Comparison of ENCODE assay signal across 1 cellular context in the genomic region with DNA sequence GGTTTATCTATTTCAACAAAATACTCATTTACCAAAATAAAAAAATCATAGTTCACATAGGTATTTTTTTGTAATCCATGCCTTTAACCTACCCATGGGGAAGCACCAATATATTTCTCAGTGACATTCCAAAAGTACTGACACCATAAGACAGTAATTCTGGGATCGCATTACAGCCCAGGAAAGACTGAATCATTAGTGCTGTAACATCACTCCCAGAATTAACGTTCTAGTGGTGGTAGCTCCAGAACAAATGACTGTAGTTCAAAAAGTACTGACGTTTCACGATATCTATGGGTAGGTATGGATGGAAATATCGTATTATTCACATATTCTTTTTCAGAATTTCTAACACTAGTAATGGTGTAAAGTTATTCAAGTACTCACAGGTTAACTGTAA.
TF ChIP-seq lines count a peak whose summit lies in the region.

No MANE protein-coding gene starts in this region.

TF ChIP-seq in SK-N-SH treated with all-trans-retinoic acid at 6 μM for 48 hours, 23 proteins besides CTCF, POLR2A, EP300 and RAD21 (continued from another document):
- TF ChIP-seq, protein P1, sequence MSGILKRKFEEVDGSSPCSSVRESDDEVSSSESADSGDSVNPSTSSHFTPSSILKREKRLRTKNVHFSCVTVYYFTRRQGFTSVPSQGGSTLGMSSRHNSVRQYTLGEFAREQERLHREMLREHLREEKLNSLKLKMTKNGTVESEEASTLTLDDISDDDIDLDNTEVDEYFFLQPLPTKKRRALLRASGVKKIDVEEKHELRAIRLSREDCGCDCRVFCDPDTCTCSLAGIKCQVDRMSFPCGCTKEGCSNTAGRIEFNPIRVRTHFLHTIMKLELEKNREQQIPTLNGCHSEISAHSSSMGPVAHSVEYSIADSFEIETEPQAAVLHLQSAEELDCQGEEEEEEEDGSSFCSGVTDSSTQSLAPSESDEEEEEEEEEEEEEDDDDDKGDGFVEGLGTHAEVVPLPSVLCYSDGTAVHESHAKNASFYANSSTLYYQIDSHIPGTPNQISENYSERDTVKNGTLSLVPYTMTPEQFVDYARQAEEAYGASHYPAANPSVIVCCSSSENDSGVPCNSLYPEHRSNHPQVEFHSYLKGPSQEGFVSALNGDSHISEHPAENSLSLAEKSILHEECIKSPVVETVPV (CRISPR knock-in tag; IDR thresholded peaks at IDR 0.05), result no peak
